In genomic region chr4:113636438-113636818, GRCh38 we compare ENCODE assay signal across 9 cellular contexts.
DNase-seq lines count a peak whose midpoint lies in the region; ATAC-seq, FAIRE-seq and TF ChIP-seq lines count a peak whose summit lies in the region.
"Had no signal": no experiment of that assay in that cellular context is flagged by ENCODE, and none has a peak within 500 bp of the region (broad histone marks: within the 10 kb centered on the region; RNA-seq: fewer than 3 reads in every experiment).

No MANE protein-coding gene starts in this region.

- TF ChIP-seq POLR2A in H1 (IDR thresholded peaks at IDR 0.05; ENCODE audit: control extremely low read depth in 1 of 2, low read depth in 2 of 2, low read length in 2 of 2), result no peak

- no peak overlapping the region for H3K27ac ChIP-seq in H1 (ENCODE audit: low read depth, low read length)
- H3K27ac ChIP-seq in mammary epithelial cell (ENCODE audit: insufficient read depth, low read depth, low read length), result no peak overlapping the region
- H3K27ac ChIP-seq: epithelial cell of prostate had no signal

- peaks cover 5% of the 10 kb centered on the region for H4K20me1 ChIP-seq in Loucy (ENCODE audit: insufficient read depth, low read length, poor library complexity, severe bottlenecking)
- H4K20me1 ChIP-seq in H1 (replicated peaks in 1 of 2; ENCODE audit: control insufficient read depth in 1 of 2, insufficient read depth in 2 of 2, low read length in 2 of 2), result no peaks in the 10 kb centered on the region
- H4K20me1 ChIP-seq in mammary epithelial cell (ENCODE audit: insufficient read depth, low read length), result no peaks in the 10 kb centered on the region

- H3K4me2 ChIP-seq in Loucy (ENCODE audit: low read depth, low read length, poor library complexity, severe bottlenecking) (peak overlapping the region; percentile 81), H1 (ENCODE audit: insufficient read depth in 1 of 2, low read depth in 2 of 2, low read length in 2 of 2) (no peak overlapping the region), mammary epithelial cell (ENCODE audit: insufficient read depth, low read depth, low read length) (no peak overlapping the region)

- H3K27me3 ChIP-seq in Loucy (ENCODE audit: insufficient read depth, low read length, poor library complexity, severe bottlenecking), result no peaks in the 10 kb centered on the region
- H3K27me3 ChIP-seq in H1 (replicated peaks in 1 of 4; ENCODE audit: control insufficient read depth in 3 of 4, extremely low read depth in 1 of 4, insufficient read depth in 3 of 4, low read length in 3 of 4), result no peaks in the 10 kb centered on the region
- no peaks in the 10 kb centered on the region for H3K27me3 ChIP-seq in mammary epithelial cell (ENCODE audit: insufficient read depth, low read length)

- H2AK5ac ChIP-seq in H1 (ENCODE audit: low read depth, low read length), result no peak overlapping the region

- H4K8ac ChIP-seq in H1 (ENCODE audit: extremely low read depth, insufficient read depth, low read length), result no peak overlapping the region

- no peak overlapping the region for H3K18ac ChIP-seq in H1 (ENCODE audit: extremely low read depth, low read length)

- no TSS peak for BruUV-seq in mammary epithelial cell (replicated peaks; lab: Mats Ljungman, UMichigan)

- no peak overlapping the region for H3K56ac ChIP-seq in H1 (replicated peaks; ENCODE audit: insufficient read length, low read depth, low read length)

- H2BK5ac ChIP-seq in H1 (ENCODE audit: low read depth, low read length), result no peak overlapping the region

- TF ChIP-seq EP300 in H1 (IDR thresholded peaks at IDR 0.05; ENCODE audit: borderline replicate concordance in 1 of 2, low read depth in 2 of 2, low read length in 2 of 2), result no peak

- H2BK120ac ChIP-seq in H1 (replicated peaks; ENCODE audit: low read depth, low read length), result no peak overlapping the region

- POLR2A ChIA-PET in H1 (lab: Charles Lee; ENCODE audit: partially characterized antibody), result no interaction called here

- TF ChIP-seq RAD21 in H1 (IDR thresholded peaks at IDR 0.05 in 1 of 2, conservative IDR thresholded peaks at IDR 0.05 in 1 of 2; ENCODE audit: low read depth in 2 of 2, low read length in 2 of 2), result peak; percentile 8 to 10; a peak in 1 of 4 replicates

- dilution Hi-C loops in mammary epithelial cell (cut with HindIII; ENCODE audit: low sequenced_read_pairs), result no loop called here

- no peak for FAIRE-seq in H1 (lab: Jason Lieb, UNC)

- no peak overlapping the region for H2BK20ac ChIP-seq in H1 (ENCODE audit: low read length)

- H2BK12ac ChIP-seq in H1 (ENCODE audit: low read depth, low read length), result no peak overlapping the region

- H3K9me3 ChIP-seq in Loucy (ENCODE audit: insufficient read depth, low read depth, low read length) (no peaks in the 10 kb centered on the region), H1 (ENCODE audit: insufficient read depth in 2 of 2, low read depth in 1 of 2, low read length in 1 of 2) (no peaks in the 10 kb centered on the region), mammary epithelial cell (replicated peaks; ENCODE audit: insufficient read depth, low read length) (no peaks in the 10 kb centered on the region)

- peaks cover 2% of the 10 kb centered on the region; the same call in 1 of the 2 replicates for H3F3A ChIP-seq in Loucy (ENCODE audit: low read depth)

- no peaks in the 10 kb centered on the region for H3K9me2 ChIP-seq in Loucy (replicated peaks; ENCODE audit: low read depth, low read length)

- ATAC-seq in GM21526 (IDR thresholded peaks at IDR 0.05; ENCODE audit: low FRiP score, unreplicated experiment), result peak; percentile 38

- H3K79me2 ChIP-seq in Loucy (ENCODE audit: insufficient read depth, low read length) (peaks cover 23% of the 10 kb centered on the region; the same call in 1 of the 2 replicates), H1 (ENCODE audit: control insufficient read depth in 1 of 2, insufficient read depth in 2 of 2, low read length in 2 of 2) (no peaks in the 10 kb centered on the region), mammary epithelial cell (ENCODE audit: insufficient read depth, low read length) (no peaks in the 10 kb centered on the region)

- no peak overlapping the region for H4K5ac ChIP-seq in H1 (ENCODE audit: insufficient read length, low read depth, low read length)

- H3K23me2 ChIP-seq in H1 (ENCODE audit: low read depth, low read length), result no peaks in the 10 kb centered on the region

- H3K9ac ChIP-seq in Loucy (ENCODE audit: low read depth, low read length, poor library complexity, severe bottlenecking) (peak overlapping the region; percentile 42), H1 (replicated peaks in 1 of 4; ENCODE audit: extremely low read depth in 1 of 4, low read depth in 3 of 4, low read length in 3 of 4) (no peak overlapping the region), mammary epithelial cell (ENCODE audit: insufficient read depth, low read length) (no peak overlapping the region)

- DNase-seq in GM12864 (ENCODE audit: low read depth) (peak; percentile 31), H1 (ENCODE audit: low read depth in 1 of 2, low spot score in 2 of 2) (no peak), posterior vena cava (ENCODE audit: low spot score) (no peak), DMS 273 (lab: John Stamatoyannopoulos, UW; ENCODE audit: unreplicated experiment) (no peak), mammary epithelial cell (no peak), NCI-H1417 (lab: John Stamatoyannopoulos, UW) (no peak)

- CTCF ChIA-PET in H1 (lab: Charles Lee; ENCODE audit: partially characterized antibody) (interaction anchor here (0.8 to 1.6 kb wide), 3 partner anchors 8 to 89 kb away, joined by 3 to 4 read pairs (median 3); no protein-coding TSS in a partner anchor), mammary epithelial cell (lab: Charles Lee; ENCODE audit: low non-redundant PET) (interaction anchor here (0.6 kb wide), 1 partner anchor 53 kb away, joined by 6 read pairs; no protein-coding TSS in a partner anchor)

- H3K4me1 ChIP-seq in Loucy (ENCODE audit: insufficient read depth, low read length, poor library complexity, severe bottlenecking), result peaks cover 65% of the 10 kb centered on the region
- H3K4me1 ChIP-seq in H1 (replicated peaks in 1 of 4; ENCODE audit: control insufficient read depth in 3 of 4, insufficient read depth in 4 of 4, low read length in 3 of 4), result no peaks in the 10 kb centered on the region
- peaks cover 9% of the 10 kb centered on the region for H3K4me1 ChIP-seq in mammary epithelial cell (ENCODE audit: insufficient read depth, low read length)

- H2BK15ac ChIP-seq in H1 (ENCODE audit: low read length), result no peak overlapping the region

- no peak overlapping the region for H4K91ac ChIP-seq in H1 (replicated peaks; ENCODE audit: insufficient read length, low read length)

- H2AFZ ChIP-seq in Loucy (ENCODE audit: low read length) (no peak overlapping the region), H1 (ENCODE audit: low read length) (no peak overlapping the region), mammary epithelial cell (ENCODE audit: low read depth, low read length) (no peak overlapping the region)

- TF ChIP-seq CTCF in GM12864 (IDR thresholded peaks at IDR 0.05; ENCODE audit: low read depth, low read length, missing control alignments), result peak; percentile 11
- peak; percentile 68 for TF ChIP-seq CTCF in Loucy (conservative IDR thresholded peaks at IDR 0.05; ENCODE audit: low read length)
- no peak for TF ChIP-seq CTCF in H1 (IDR thresholded peaks at IDR 0.05; ENCODE audit: control extremely low read depth in 1 of 3, insufficient read depth in 1 of 3, low read depth in 1 of 3, low read length in 3 of 3)
- TF ChIP-seq CTCF in mammary epithelial cell (conservative IDR thresholded peaks at IDR 0.05 in 1 of 2, IDR thresholded peaks at IDR 0.05 in 1 of 2; ENCODE audit: extremely low read depth in 1 of 2, insufficient read depth in 1 of 2, low read depth in 1 of 2, low read length in 2 of 2), result no peak

- no peak overlapping the region for H3K4ac ChIP-seq in H1 (replicated peaks; ENCODE audit: insufficient read length, low read depth, low read length)

- no peak overlapping the region for H3K14ac ChIP-seq in H1 (ENCODE audit: insufficient read length)

- in situ Hi-C loops in mammary epithelial cell (cut with MboI; ENCODE audit: low sequenced_read_pairs in 2 of 2), result no loop called here

- H3K79me1 ChIP-seq in H1 (ENCODE audit: low read depth, low read length), result no peaks in the 10 kb centered on the region; the same call in 1 of the 2 replicates

- 77% methylated on average over 3 of the region's 3 CpGs; no CpG with 5 or more reads in 1 of the 2 experiments for WGBS in H1 (ENCODE audit: extremely low coverage in 1 of 2, insufficient coverage in 1 of 2, insufficient read length in 1 of 2, insufficient replicate concordance in 2 of 2, low coverage in 1 of 2, low lambda C conversion rate in 2 of 2, missing lambda C conversion rate in 1 of 2), 2 experiments
- WGBS in mammary epithelial cell (ENCODE audit: low coverage, missing lambda C conversion rate), result 94% methylated on average over 3 of the region's 3 CpGs

- H3K4me3 ChIP-seq in GM12864 (ENCODE audit: low read depth, low read length) (no peak overlapping the region), Loucy (ENCODE audit: low read length, poor library complexity, severe bottlenecking) (peak overlapping the region; percentile 65), H1 (ENCODE audit: extremely low read depth in 1 of 4, insufficient read depth in 2 of 4, low read depth in 3 of 4, low read length in 4 of 4) (no peak overlapping the region), mammary epithelial cell (replicated peaks in 1 of 3; ENCODE audit: insufficient read depth in 1 of 3, low read depth in 2 of 3, low read length in 3 of 3) (no peak overlapping the region)

- H3K36me3 ChIP-seq in Loucy (ENCODE audit: insufficient read depth, low read length) (no peaks in the 10 kb centered on the region), H1 (ENCODE audit: control insufficient read depth in 2 of 4, insufficient read depth in 4 of 4, low read length in 3 of 4) (no peaks in the 10 kb centered on the region), mammary epithelial cell (ENCODE audit: insufficient read depth, low read length) (no peaks in the 10 kb centered on the region)

- H3K23ac ChIP-seq in H1 (ENCODE audit: insufficient read length), result no peak overlapping the region

- intact Hi-C loops in posterior vena cava (cut with DNase I), result no loop called here
- intact Hi-C loops in mammary epithelial cell (cut with micrococcal nuclease), result no loop called here

TF ChIP-seq in H1, 55 proteins besides CTCF, POLR2A, EP300 and RAD21:
- no peak for TF ChIP-seq ZNF274 (IDR thresholded peaks at IDR 0.05; ENCODE audit: borderline replicate concordance, extremely low read depth, low read length)
- TF ChIP-seq SIRT6 (IDR thresholded peaks at IDR 0.05; ENCODE audit: low read length), result no peak
TF ChIP-seq in H1: peak in this region for 0.

Comparison
In these comparisons a context has a peak if more than half of its experiments do, and no peak if none do; other contexts are left out.
1. CTCF ChIP-seq: peak in GM12864 (single experiment) and Loucy (single experiment); none in H1 (0 of 3) and mammary epithelial cell (0 of 2).